In genomic region chr22:48645766-48646165, GRCh38 we compare ENCODE assay signal across 27 cellular contexts.
"Had no signal": no experiment of that assay in that cellular context is flagged by ENCODE, and none has a peak within 500 bp of the region (broad histone marks: within the 10 kb centered on the region; RNA-seq: fewer than 3 reads in every experiment).

No MANE protein-coding gene starts in this region.

- H3K9me3 ChIP-seq: colonic mucosa, esophagus squamous epithelium, gastrocnemius medialis, heart right ventricle, left lung, lower lobe of right lung, mucosa of descending colon had no signal

- H3K4me3 Mint-ChIP-seq: dendritic cell treated with granulocyte-macrophage colony-stimulating factor and Interleukin-4, amounts not matched to agents 40 ng/mL and 50 ng/mL, for 4 days; effector memory CD8-positive, alpha-beta T cell; endodermal cell; memory B cell; mesothelial cell of epicardium had no signal

- H3K4me1 Mint-ChIP-seq: endodermal cell, memory B cell, mesothelial cell of epicardium had no signal

- H3K4me3 ChIP-seq: colonic mucosa, esophagus squamous epithelium, gastrocnemius medialis, heart right ventricle, left lung, lower lobe of right lung, mucosa of descending colon had no signal

- DNase-seq: colonic mucosa; cortex of kidney; effector CD8-positive, alpha-beta T cell; effector memory CD8-positive, alpha-beta T cell; endodermal cell; erythroblast; esophagus squamous epithelium; foreskin fibroblast; foreskin melanocyte; gastrocnemius medialis; glutamatergic neuron; head of caudate nucleus; heart right ventricle; hippocampal formation; left cardiac atrium; left ventricle myocardium superior; lower lobe of right lung; mucosa of descending colon had no signal

- H3K27ac Mint-ChIP-seq: dendritic cell treated with granulocyte-macrophage colony-stimulating factor and Interleukin-4, amounts not matched to agents 40 ng/mL and 50 ng/mL, for 4 days; effector memory CD8-positive, alpha-beta T cell; endodermal cell; memory B cell; mesothelial cell of epicardium had no signal

- H3K36me3 Mint-ChIP-seq: memory B cell, mesothelial cell of epicardium had no signal

- H3K36me3 ChIP-seq: colonic mucosa, esophagus squamous epithelium, gastrocnemius medialis, heart right ventricle, left lung, lower lobe of right lung had no signal

- FAIRE-seq: endometrium, islet of Langerhans, keratinocyte had no signal

- H3K4me1 ChIP-seq: colonic mucosa, esophagus squamous epithelium, gastrocnemius medialis, heart right ventricle, left lung, lower lobe of right lung had no signal

- ATAC-seq: effector memory CD8-positive, alpha-beta T cell; esophagus mucosa; gastrocnemius medialis; heart right ventricle; left cardiac atrium; left lung; left ventricle myocardium superior; lower lobe of right lung; mucosa of descending colon had no signal

- H3K27me3 ChIP-seq: colonic mucosa, esophagus squamous epithelium, gastrocnemius medialis, left lung had no signal

- H3K9me3 Mint-ChIP-seq: dendritic cell treated with granulocyte-macrophage colony-stimulating factor and Interleukin-4, amounts not matched to agents 40 ng/mL and 50 ng/mL, for 4 days; effector memory CD8-positive, alpha-beta T cell; endodermal cell; memory B cell; mesothelial cell of epicardium had no signal

- H3K27me3 Mint-ChIP-seq: dendritic cell treated with granulocyte-macrophage colony-stimulating factor and Interleukin-4, amounts not matched to agents 40 ng/mL and 50 ng/mL, for 4 days; memory B cell had no signal

- H3K27ac ChIP-seq: colonic mucosa, epithelial cell of prostate, esophagus squamous epithelium, gastrocnemius medialis, heart right ventricle, left lung, lower lobe of right lung had no signal
